Comparison of ENCODE assay signal across 1 cellular context in genomic region chr17:35073183-35073790, GRCh38.
TF ChIP-seq lines count a peak whose summit lies in the region.

No MANE protein-coding gene starts in this region.

TF ChIP-seq in K562, 482 proteins besides CTCF, POLR2A, EP300 and RAD21:
- TF ChIP-seq ZNF707 (CRISPR knock-in tag; conservative IDR thresholded peaks at IDR 0.05) (no peak), HMBOX1 (IDR thresholded peaks at IDR 0.05) (0 out of 2 replicates have a peak, but pooled peaks have one; percentile 40), TEAD1 (CRISPR knock-in tag; IDR thresholded peaks at IDR 0.05) (no peak), ESRRA (IDR thresholded peaks at IDR 0.05; ENCODE audit: borderline replicate concordance, low read depth) (peak; percentile 17; the same call in 1 of the 2 replicates), ZFP36 (IDR thresholded peaks at IDR 0.05; ENCODE audit: low read depth, low read length, partially characterized antibody) (no peak)
